1 cellular context compared by ENCODE assay signal in genomic region chr16:3003582-3004270, GRCh38.
TF ChIP-seq lines count a peak whose summit lies in the region.

No MANE protein-coding gene starts in this region.

TF ChIP-seq in HEK293, 187 proteins besides CTCF, POLR2A, EP300 and RAD21 (continued from another document):
- no peak for TF ChIP-seq ZBTB49 (tag by site-specific recombination; IDR thresholded peaks at IDR 0.05; ENCODE audit: low read depth)
- TF ChIP-seq SP2 (tag by site-specific recombination; IDR thresholded peaks at IDR 0.05): peak; percentile 100
- TF ChIP-seq ZBTB21 (tag by site-specific recombination; IDR thresholded peaks at IDR 0.05): no peak
- TF ChIP-seq ZNF335 (tag by site-specific recombination; conservative IDR thresholded peaks at IDR 0.05): peak; percentile 50
- TF ChIP-seq ZFP69B (tag by site-specific recombination; IDR thresholded peaks at IDR 0.05): peak; percentile 87
- TF ChIP-seq, protein P1, sequence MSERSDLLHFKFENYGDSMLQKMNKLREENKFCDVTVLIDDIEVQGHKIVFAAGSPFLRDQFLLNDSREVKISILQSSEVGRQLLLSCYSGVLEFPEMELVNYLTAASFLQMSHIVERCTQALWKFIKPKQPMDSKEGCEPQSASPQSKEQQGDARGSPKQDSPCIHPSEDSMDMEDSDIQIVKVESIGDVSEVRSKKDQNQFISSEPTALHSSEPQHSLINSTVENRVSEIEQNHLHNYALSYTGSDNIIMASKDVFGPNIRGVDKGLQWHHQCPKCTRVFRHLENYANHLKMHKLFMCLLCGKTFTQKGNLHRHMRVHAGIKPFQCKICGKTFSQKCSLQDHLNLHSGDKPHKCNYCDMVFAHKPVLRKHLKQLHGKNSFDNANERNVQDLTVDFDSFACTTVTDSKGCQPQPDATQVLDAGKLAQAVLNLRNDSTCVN (tag by site-specific recombination; optimal IDR thresholded peaks at IDR 0.05): peak; percentile 72
- 0 out of 2 replicates have a peak, but pooled peaks have one; percentile 37 for TF ChIP-seq SP7 (tag by site-specific recombination; IDR thresholded peaks at IDR 0.05)
- TF ChIP-seq SP3 (tag by site-specific recombination; IDR thresholded peaks at IDR 0.05): peak; percentile 77
- TF ChIP-seq RBAK (tag by site-specific recombination; IDR thresholded peaks at IDR 0.05): no peak
- TF ChIP-seq, protein P2, sequence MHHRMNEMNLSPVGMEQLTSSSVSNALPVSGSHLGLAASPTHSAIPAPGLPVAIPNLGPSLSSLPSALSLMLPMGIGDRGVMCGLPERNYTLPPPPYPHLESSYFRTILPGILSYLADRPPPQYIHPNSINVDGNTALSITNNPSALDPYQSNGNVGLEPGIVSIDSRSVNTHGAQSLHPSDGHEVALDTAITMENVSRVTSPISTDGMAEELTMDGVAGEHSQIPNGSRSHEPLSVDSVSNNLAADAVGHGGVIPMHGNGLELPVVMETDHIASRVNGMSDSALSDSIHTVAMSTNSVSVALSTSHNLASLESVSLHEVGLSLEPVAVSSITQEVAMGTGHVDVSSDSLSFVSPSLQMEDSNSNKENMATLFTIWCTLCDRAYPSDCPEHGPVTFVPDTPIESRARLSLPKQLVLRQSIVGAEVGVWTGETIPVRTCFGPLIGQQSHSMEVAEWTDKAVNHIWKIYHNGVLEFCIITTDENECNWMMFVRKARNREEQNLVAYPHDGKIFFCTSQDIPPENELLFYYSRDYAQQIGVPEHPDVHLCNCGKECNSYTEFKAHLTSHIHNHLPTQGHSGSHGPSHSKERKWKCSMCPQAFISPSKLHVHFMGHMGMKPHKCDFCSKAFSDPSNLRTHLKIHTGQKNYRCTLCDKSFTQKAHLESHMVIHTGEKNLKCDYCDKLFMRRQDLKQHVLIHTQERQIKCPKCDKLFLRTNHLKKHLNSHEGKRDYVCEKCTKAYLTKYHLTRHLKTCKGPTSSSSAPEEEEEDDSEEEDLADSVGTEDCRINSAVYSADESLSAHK (tag by site-specific recombination; IDR thresholded peaks at IDR 0.05): no peak
- TF ChIP-seq ELK4 (IDR thresholded peaks at IDR 0.05; ENCODE audit: borderline replicate concordance, low read depth, low read length): no peak
- peak; percentile 100 for TF ChIP-seq ZXDB (tag by site-specific recombination; IDR thresholded peaks at IDR 0.05)
- no peak for TF ChIP-seq SCRT2 (tag by site-specific recombination; IDR thresholded peaks at IDR 0.05)
- no peak for TF ChIP-seq REPIN1 (tag by site-specific recombination; IDR thresholded peaks at IDR 0.05; ENCODE audit: low read depth)
- no peak for TF ChIP-seq ZNF785 (tag by site-specific recombination; IDR thresholded peaks at IDR 0.05)
- TF ChIP-seq ZBTB44 (tag by site-specific recombination; IDR thresholded peaks at IDR 0.05): no peak
- no peak for TF ChIP-seq ZNF26 (tag by site-specific recombination; IDR thresholded peaks at IDR 0.05)
- TF ChIP-seq ZEB2 (tag by site-specific recombination; IDR thresholded peaks at IDR 0.05): peak; percentile 27; the same call in 1 of the 2 replicates
- no peak for TF ChIP-seq HOXC10 (CRISPR knock-in tag; IDR thresholded peaks at IDR 0.05)
TF ChIP-seq in HEK293: peak in this region for 17.
